ENCODE assay signal across 8 cellular contexts in the genomic region with DNA sequence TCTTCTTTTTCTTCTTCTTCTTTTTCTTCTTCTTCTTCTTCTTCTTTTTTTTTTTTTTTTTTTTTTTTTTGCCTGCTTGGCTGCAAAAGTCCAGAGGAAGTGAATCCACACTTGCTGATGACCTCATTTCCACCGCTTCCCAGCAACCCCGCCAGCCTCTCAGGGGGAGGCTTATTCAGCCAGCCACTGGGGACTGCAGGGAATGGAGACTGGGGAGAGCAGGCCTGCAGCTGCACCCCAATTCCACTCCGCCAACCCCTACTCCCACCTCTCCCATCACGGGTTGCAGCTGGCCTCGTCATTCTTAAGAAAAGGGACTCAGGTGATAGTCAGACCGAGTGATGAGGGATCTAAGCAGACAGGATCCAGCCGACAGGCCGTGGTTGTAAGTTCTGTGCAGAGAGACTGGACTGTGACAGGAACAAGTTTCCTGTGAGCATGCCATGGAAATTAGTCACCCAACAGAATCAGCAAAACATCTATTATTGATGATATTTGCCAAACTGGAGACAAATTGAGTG. TPM values are rescaled to one million over a fixed set of nuclear protein-coding genes. Genes with fewer than 3 reads are reported as not detected.
DNase-seq lines count a peak whose midpoint lies in the region; ATAC-seq, FAIRE-seq and TF ChIP-seq lines count a peak whose summit lies in the region.

No MANE protein-coding gene starts in this region.

- H3K27ac ChIP-seq in HepG2 (ENCODE audit: extremely low read length, insufficient read depth, low read length) (no peak overlapping the region), thyroid gland (peak overlapping the region in 2 of 3 donors; percentile 30 to 51)

- no peaks in the 10 kb centered on the region for H4K20me1 ChIP-seq in HepG2 (ENCODE audit: insufficient read depth, low read length)

- peak; percentile 38 for ATAC-seq in HG03196 (IDR thresholded peaks at IDR 0.05; ENCODE audit: unreplicated experiment)
- peak; percentile 52 for ATAC-seq in HepG2
- no peak for ATAC-seq in omental fat pad (ENCODE audit: low FRiP score)

- POLR2A ChIA-PET in HepG2 (lab: Yijun Ruan, JAX): no interaction called here

- no peak for FAIRE-seq in HepG2 (lab: Jason Lieb, UNC)

- intact Hi-C loops in HepG2 (cut with micrococcal nuclease; ENCODE audit: unreplicated experiment): no loop called here
- intact Hi-C loops in thyroid gland (cut with DNase I): no loop called here

- H3K27me3 ChIP-seq in HepG2 (ENCODE audit: control insufficient read depth in 1 of 2, insufficient read depth in 2 of 2, low read length in 2 of 2): peaks cover 0 to 30% of the 10 kb centered on the region in 2 experiments; a peak in 2 of 5 replicates
- no peaks in the 10 kb centered on the region for H3K27me3 ChIP-seq in thyroid gland

- TF ChIP-seq CTCF in HepG2 (CRISPR knock-in tag; IDR thresholded peaks at IDR 0.05) (no peak), thyroid gland (IDR thresholded peaks at IDR 0.05) (no peak), omental fat pad (IDR thresholded peaks at IDR 0.05) (no peak)

- H3K4me3 ChIP-seq in HepG2 (replicated peaks in 1 of 3; ENCODE audit: insufficient read depth in 1 of 3, low read depth in 2 of 3, low read length in 3 of 3) (no peak overlapping the region), thyroid gland (replicated peaks in 1 of 3) (no peak overlapping the region)

- no TSS peak for BruUV-seq in HepG2 (replicated peaks; lab: Mats Ljungman, UMichigan)

- H3K9me3 ChIP-seq in HepG2 (ENCODE audit: low read length) (no peaks in the 10 kb centered on the region), thyroid gland (no peaks in the 10 kb centered on the region)

- H3K36me3 ChIP-seq in HepG2 (replicated peaks in 1 of 2; ENCODE audit: control insufficient read depth in 1 of 2, insufficient read depth in 2 of 2, low read length in 2 of 2): no peaks in the 10 kb centered on the region
- no peaks in the 10 kb centered on the region for H3K36me3 ChIP-seq in thyroid gland

- no peak overlapping the region for H3K9ac ChIP-seq in HepG2 (ENCODE audit: insufficient read depth, low read depth, low read length)

- peak; percentile 86 for DNase-seq in GM03348 (ENCODE audit: low spot score)
- DNase-seq in astrocyte of the hippocampus (ENCODE audit: low read depth, low spot score): peak; percentile 76
- peak; percentile 15 for DNase-seq in HepG2 (ENCODE audit: low spot score)
- DNase-seq in thyroid gland: peak in 1 of 2 donors; percentile 32
- DNase-seq in epidermal melanocyte (ENCODE audit: insufficient read length, low spot score): no peak
- DNase-seq in activated CD8-positive, alpha-beta memory T cell treated with anti-CD3 and anti-CD28 coated beads for 24 hours: no peak
- no peak for DNase-seq in omental fat pad (ENCODE audit: low spot score)

- no peak for TF ChIP-seq RAD21 in HepG2 (CRISPR knock-in tag; IDR thresholded peaks at IDR 0.05)

- no peaks in the 10 kb centered on the region for H3K79me2 ChIP-seq in HepG2 (ENCODE audit: insufficient read depth, low read length)

- H3K4me1 ChIP-seq in HepG2 (ENCODE audit: insufficient read depth, low read length): no peaks in the 10 kb centered on the region
- H3K4me1 ChIP-seq in thyroid gland: peaks cover 4 to 19% of the 10 kb centered on the region in 2 donors

- H3K4me2 ChIP-seq in HepG2 (ENCODE audit: low read depth, low read length): no peak overlapping the region

- TF ChIP-seq POLR2A in HepG2 (IDR thresholded peaks at IDR 0.05; ENCODE audit: insufficient read depth in 1 of 2, low read depth in 2 of 2, low read length in 2 of 2) (no peak), thyroid gland (IDR thresholded peaks at IDR 0.05) (no peak)

- in situ Hi-C loops in HepG2 (cut with HindIII; ENCODE audit: extremely low pct_ligation_motif_present, low pct_unique_long_range_greater_than_20kb): no loop called here

- WGBS in HepG2 (ENCODE audit: low lambda C conversion rate): 42% methylated on average over 8 of the region's 8 CpGs
- 43 to 60% methylated on average over 7 to 8 of the region's 8 CpGs for WGBS in thyroid gland, 2 donors

- no peak overlapping the region for H2AFZ ChIP-seq in HepG2 (ENCODE audit: low read length)

- CTCF ChIA-PET in HepG2 (lab: Yijun Ruan, JAX; ENCODE audit: low intra/inter-chr PET ratio, low total read pairs): no interaction called here

- TF ChIP-seq EP300 in HepG2 (IDR thresholded peaks at IDR 0.05; ENCODE audit: low read depth in 2 of 2, low read length in 2 of 2) (no peak), HepG2 (CRISPR knock-in tag; IDR thresholded peaks at IDR 0.05; ENCODE audit: borderline replicate concordance) (no peak)

TF ChIP-seq in HepG2, 621 proteins besides CTCF, POLR2A, EP300 and RAD21 (continues in another document):
- TF ChIP-seq ZNF510 (CRISPR knock-in tag; IDR thresholded peaks at IDR 0.05; ENCODE audit: low read depth) (no peak), SMAD9 (CRISPR knock-in tag; IDR thresholded peaks at IDR 0.05) (0 out of 2 replicates have a peak, but pooled peaks have one; percentile 45), POLR2G (IDR thresholded peaks at IDR 0.05; ENCODE audit: low read depth, low read length) (no peak), MTF1 (CRISPR knock-in tag; IDR thresholded peaks at IDR 0.05) (no peak), AGO1 (IDR thresholded peaks at IDR 0.05; ENCODE audit: low read depth, low read length, poor library complexity, severe bottlenecking) (no peak), FOSL2 (CRISPR knock-in tag; IDR thresholded peaks at IDR 0.05) (peak; percentile 44), ZNF772 (CRISPR knock-in tag; IDR thresholded peaks at IDR 0.05) (no peak), TRIM24 (CRISPR knock-in tag; IDR thresholded peaks at IDR 0.05) (no peak), MAFK (conservative IDR thresholded peaks at IDR 0.05 in 1 of 2, IDR thresholded peaks at IDR 0.05 in 1 of 2; ENCODE audit: low read length in 2 of 2) (no peak), ZNF556 (CRISPR knock-in tag; IDR thresholded peaks at IDR 0.05; ENCODE audit: borderline replicate concordance) (no peak)
- TF ChIP-seq, protein P1, sequence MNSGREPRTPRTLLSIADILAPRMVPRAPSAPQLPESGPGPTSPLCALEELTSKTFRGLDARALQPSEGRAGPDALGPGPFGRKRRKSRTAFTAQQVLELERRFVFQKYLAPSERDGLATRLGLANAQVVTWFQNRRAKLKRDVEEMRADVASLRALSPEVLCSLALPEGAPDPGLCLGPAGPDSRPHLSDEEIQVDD (CRISPR knock-in tag; IDR thresholded peaks at IDR 0.05; ENCODE audit: borderline replicate concordance): no peak
- TF ChIP-seq, protein P2, sequence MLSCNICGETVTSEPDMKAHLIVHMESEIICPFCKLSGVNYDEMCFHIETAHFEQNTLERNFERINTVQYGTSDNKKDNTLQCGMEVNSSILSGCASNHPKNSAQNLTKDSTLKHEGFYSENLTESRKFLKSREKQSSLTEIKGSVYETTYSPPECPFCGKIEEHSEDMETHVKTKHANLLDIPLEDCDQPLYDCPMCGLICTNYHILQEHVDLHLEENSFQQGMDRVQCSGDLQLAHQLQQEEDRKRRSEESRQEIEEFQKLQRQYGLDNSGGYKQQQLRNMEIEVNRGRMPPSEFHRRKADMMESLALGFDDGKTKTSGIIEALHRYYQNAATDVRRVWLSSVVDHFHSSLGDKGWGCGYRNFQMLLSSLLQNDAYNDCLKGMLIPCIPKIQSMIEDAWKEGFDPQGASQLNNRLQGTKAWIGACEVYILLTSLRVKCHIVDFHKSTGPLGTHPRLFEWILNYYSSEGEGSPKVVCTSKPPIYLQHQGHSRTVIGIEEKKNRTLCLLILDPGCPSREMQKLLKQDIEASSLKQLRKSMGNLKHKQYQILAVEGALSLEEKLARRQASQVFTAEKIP (CRISPR knock-in tag; IDR thresholded peaks at IDR 0.05; ENCODE audit: borderline replicate concordance): no peak

RNA-seq across cellular contexts. Expression of gene QKI, which starts 59.0 kb away (rescaled TPM):
- total RNA-seq in HepG2 (2016; rRNA removed; fragmentation: Illumina TruSeq; extraction: Trizol): 136 and 167 TPM in 2 replicates
- total RNA-seq in HepG2 (2016; cell fraction: cytosol; rRNA removed; fragmentation: Illumina TruSeq; extraction: Trizol; ENCODE audit: low read depth): 33.5 and 40.4 TPM in 2 replicates
- 141 and 159 TPM in 2 replicates for total RNA-seq in HepG2 (2016; cell fraction: insoluble cytoplasmic fraction; rRNA removed; fragmentation: Illumina TruSeq; extraction: Trizol)
- total RNA-seq in HepG2 (2016; cell fraction: membrane; rRNA removed; fragmentation: Illumina TruSeq; extraction: Trizol): 82.9 and 85.6 TPM in 2 replicates
- 114 and 126 TPM in 2 replicates for total RNA-seq in HepG2 (2016; cell fraction: nucleus; rRNA removed; fragmentation: Illumina TruSeq; extraction: Trizol)
- 117 and 137 TPM in 2 replicates for polyA plus RNA-seq in HepG2 (2011; rRNA removed)
- 108 and 115 TPM in 2 replicates for polyA plus RNA-seq in HepG2 (2011; cell fraction: cytosol; rRNA removed)
- polyA plus RNA-seq in HepG2 (2011; cell fraction: nucleus; rRNA removed): 73.5 and 79.1 TPM in 2 replicates
- polyA plus RNA-seq in HepG2 (2012): 77.5 and 90.6 TPM in 2 replicates
- polyA plus RNA-seq in HepG2 (2016; cell fraction: cytosol; fragmentation: Illumina TruSeq; extraction: Trizol; ENCODE audit: low read depth): 5.6 and 6.8 TPM in 2 replicates
- 101 and 120 TPM in 2 replicates for polyA plus RNA-seq in HepG2 (2016; cell fraction: insoluble cytoplasmic fraction; fragmentation: Illumina TruSeq; extraction: Trizol; ENCODE audit: low read depth)
- 23.6 and 26.7 TPM in 2 replicates for polyA plus RNA-seq in HepG2 (2016; cell fraction: membrane; fragmentation: Illumina TruSeq; extraction: Trizol; ENCODE audit: low read depth)
- 50.1 and 57.9 TPM in 2 replicates for polyA plus RNA-seq in HepG2 (2016; cell fraction: nucleus; fragmentation: Illumina TruSeq; extraction: Trizol; ENCODE audit: insufficient read depth, low read depth)
- polyA minus RNA-seq in HepG2 (2011; rRNA and poly(A)+ RNA removed; ENCODE audit: low replicate concordance): 195 and 554 TPM in 2 replicates
- polyA minus RNA-seq in HepG2 (2011; cell fraction: cytosol; rRNA and poly(A)+ RNA removed): 175 and 185 TPM in 2 replicates
- 261 and 310 TPM in 2 replicates for polyA minus RNA-seq in HepG2 (2011; cell fraction: nucleus; rRNA and poly(A)+ RNA removed)
- total RNA-seq in thyroid gland: 100 to 1,000 TPM in 2 of 4 donors, 10 to 100 TPM in 2; 90.3 to 134 (median 101) TPM
- total RNA-seq in omental fat pad: 100 to 1,000 TPM; 229 to 300 (median 263) TPM

Comparison
In these comparisons a context has a peak if more than half of its experiments do, and no peak if none do; other contexts are left out.
1. DNase-seq: peak in GM03348 (single experiment), astrocyte of the hippocampus (single experiment) and HepG2 (single experiment); none in epidermal melanocyte (single experiment), activated CD8-positive, alpha-beta memory T cell treated with anti-CD3 and anti-CD28 coated beads for 24 hours (single experiment) and omental fat pad (single experiment).